ENCODE assay signal across 9 cellular contexts in the genomic region with DNA sequence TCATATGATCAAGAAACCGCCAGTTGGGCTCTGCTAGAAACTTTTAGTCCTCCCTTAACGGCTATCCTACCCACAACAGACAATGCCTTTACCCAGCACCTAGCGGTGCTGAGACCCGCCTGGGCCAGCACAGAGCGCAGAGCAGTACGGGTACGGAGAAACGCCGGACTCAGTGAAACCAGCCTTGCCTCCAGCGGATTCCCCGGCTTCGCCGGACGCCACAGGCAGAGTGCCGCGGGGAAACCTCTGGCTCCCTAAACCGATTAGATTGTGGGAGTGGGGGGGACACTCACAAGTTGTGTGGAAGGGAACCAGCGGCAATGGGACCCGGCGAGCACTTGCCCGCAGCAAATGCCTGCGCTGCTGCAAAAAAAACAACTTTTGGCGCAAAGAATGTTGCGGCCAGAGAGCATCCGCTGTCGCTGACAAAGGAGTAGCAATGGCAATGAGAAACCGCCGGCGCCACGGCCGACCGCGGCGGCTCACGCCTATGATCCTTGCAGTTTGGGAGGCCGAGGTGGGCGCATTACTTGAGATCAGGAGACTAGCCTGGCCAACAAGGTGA.
DNase-seq lines count a peak whose midpoint lies in the region; ATAC-seq and TF ChIP-seq lines count a peak whose summit lies in the region.
"Had no signal": no experiment of that assay in that cellular context is flagged by ENCODE, and none has a peak within 500 bp of the region (broad histone marks: within the 10 kb centered on the region; RNA-seq: fewer than 3 reads in every experiment).

No MANE protein-coding gene starts in this region.

- peak overlapping the region; percentile 99 for H3K27ac Mint-ChIP-seq in T-helper 1 cell treated with Interleukin-12 subunit alpha and Interleukin-12 subunit beta and Interleukin-4 antibody, amounts not matched to agents 30 μg/mL and 1 μg/mL, for 36 hours

- H3K4me3 ChIP-seq in brain microvascular endothelial cell (ENCODE audit: low read depth, low read length) (peak overlapping the region; percentile 60), stomach smooth muscle (ENCODE audit: low read length in 2 of 2) (peak overlapping the region; percentile 51 to 68)
- H3K4me3 ChIP-seq: body of pancreas had no signal

- in situ Hi-C loops in brain microvascular endothelial cell (cut with HindIII; ENCODE audit: low pct_ligation_motif_present, low sequenced_read_pairs) = no loop called here

- peaks cover 10% of the 10 kb centered on the region for H3K36me3 Mint-ChIP-seq in T-helper 1 cell treated with Interleukin-12 subunit alpha and Interleukin-12 subunit beta and Interleukin-4 antibody, amounts not matched to agents 30 μg/mL and 1 μg/mL, for 36 hours (ENCODE audit: low read depth)

- peak overlapping the region in 1 of 2 donors; percentile 22 for H3K9ac ChIP-seq in stomach smooth muscle (ENCODE audit: low read length in 2 of 2)

- H3K36me3 ChIP-seq in brain microvascular endothelial cell (replicated peaks) (no peaks in the 10 kb centered on the region), stomach smooth muscle (ENCODE audit: control insufficient read depth in 2 of 2, insufficient read depth in 2 of 2, low read length in 2 of 2) (no peaks in the 10 kb centered on the region)

- H3K4me1 Mint-ChIP-seq in T-helper 1 cell treated with Interleukin-12 subunit alpha and Interleukin-12 subunit beta and Interleukin-4 antibody, amounts not matched to agents 30 μg/mL and 1 μg/mL, for 36 hours (ENCODE audit: low read depth) = peaks cover 33% of the 10 kb centered on the region

- H3K27me3 ChIP-seq in brain microvascular endothelial cell (replicated peaks) = no peaks in the 10 kb centered on the region
- peaks cover 60 to 68% of the 10 kb centered on the region in 2 donors for H3K27me3 ChIP-seq in stomach smooth muscle (ENCODE audit: control insufficient read depth in 1 of 2, insufficient read depth in 2 of 2, low read length in 2 of 2)

- DNase-seq in NCI-H1092 treated with DMSO at 0.1 percent for 48 hours (lab: John Stamatoyannopoulos, UW) (peak; percentile 24), NCI-H1092 (lab: John Stamatoyannopoulos, UW) (no peak), brain microvascular endothelial cell (peak; percentile 25), mucosa of gallbladder (ENCODE audit: low spot score) (peak; percentile 24), SKM-1 (lab: John Stamatoyannopoulos, UW; ENCODE audit: unreplicated experiment) (no peak)

- peaks cover 2 to 4% of the 10 kb centered on the region in 2 donors for H3K9me3 ChIP-seq in stomach smooth muscle (ENCODE audit: control insufficient read depth in 2 of 2, low read length in 2 of 2)
- H3K9me3 ChIP-seq: body of pancreas had no signal

- peak overlapping the region; percentile 95 for H3K27ac ChIP-seq in brain microvascular endothelial cell
- no peak overlapping the region for H3K27ac ChIP-seq in stomach smooth muscle (ENCODE audit: low read length)

- H3K4me1 ChIP-seq in stomach smooth muscle (ENCODE audit: control insufficient read depth, insufficient read depth, low read length) = peaks cover 19% of the 10 kb centered on the region

- peak; percentile 29 for ATAC-seq in HG03039 (IDR thresholded peaks at IDR 0.05; ENCODE audit: unreplicated experiment)

- peaks cover 12% of the 10 kb centered on the region for H3K27me3 Mint-ChIP-seq in T-helper 1 cell treated with Interleukin-12 subunit alpha and Interleukin-12 subunit beta and Interleukin-4 antibody, amounts not matched to agents 30 μg/mL and 1 μg/mL, for 36 hours (ENCODE audit: low read depth)

- peak; percentile 1 for TF ChIP-seq CTCF in brain microvascular endothelial cell (IDR thresholded peaks at IDR 0.05; ENCODE audit: low read depth, low read length, missing control alignments)

- no peaks in the 10 kb centered on the region for H3K9me3 Mint-ChIP-seq in T-helper 1 cell treated with Interleukin-12 subunit alpha and Interleukin-12 subunit beta and Interleukin-4 antibody, amounts not matched to agents 30 μg/mL and 1 μg/mL, for 36 hours

- H3K4me3 Mint-ChIP-seq in T-helper 1 cell treated with Interleukin-12 subunit alpha and Interleukin-12 subunit beta and Interleukin-4 antibody, amounts not matched to agents 30 μg/mL and 1 μg/mL, for 36 hours = peak overlapping the region; percentile 90

Comparison
In these comparisons a context has a peak if more than half of its experiments do, and no peak if none do; other contexts are left out.
1. DNase-seq: peak in NCI-H1092 treated with DMSO at 0.1 percent for 48 hours (single experiment), brain microvascular endothelial cell (single experiment) and mucosa of gallbladder (single experiment); none in NCI-H1092 (single experiment) and SKM-1 (single experiment).